1 cellular context compared by ENCODE assay signal in the genomic region with DNA sequence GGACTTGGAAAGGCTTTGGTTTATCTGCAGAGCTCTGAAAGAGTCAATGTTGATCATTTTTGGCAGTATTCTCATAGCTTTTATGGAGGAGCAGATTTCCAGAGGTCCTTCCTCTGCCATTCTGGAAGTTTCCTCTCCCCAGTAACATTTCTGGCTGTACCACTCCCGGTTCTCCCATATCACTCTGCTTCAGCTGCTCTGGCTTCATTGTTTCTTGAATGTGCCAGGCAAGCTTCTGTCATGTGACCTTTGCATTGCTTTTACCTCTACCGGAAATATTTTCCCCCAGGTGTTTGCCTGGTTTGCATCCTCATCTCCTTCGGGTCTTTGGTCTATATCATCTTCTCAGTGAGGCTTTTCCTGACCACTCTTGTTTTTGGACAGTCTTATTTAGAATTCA.
TF ChIP-seq lines count a peak whose summit lies in the region.

No MANE protein-coding gene starts in this region.

TF ChIP-seq in GM23338, 12 proteins besides CTCF, POLR2A, EP300 and RAD21 (continued from another document):
- TF ChIP-seq, protein P1, sequence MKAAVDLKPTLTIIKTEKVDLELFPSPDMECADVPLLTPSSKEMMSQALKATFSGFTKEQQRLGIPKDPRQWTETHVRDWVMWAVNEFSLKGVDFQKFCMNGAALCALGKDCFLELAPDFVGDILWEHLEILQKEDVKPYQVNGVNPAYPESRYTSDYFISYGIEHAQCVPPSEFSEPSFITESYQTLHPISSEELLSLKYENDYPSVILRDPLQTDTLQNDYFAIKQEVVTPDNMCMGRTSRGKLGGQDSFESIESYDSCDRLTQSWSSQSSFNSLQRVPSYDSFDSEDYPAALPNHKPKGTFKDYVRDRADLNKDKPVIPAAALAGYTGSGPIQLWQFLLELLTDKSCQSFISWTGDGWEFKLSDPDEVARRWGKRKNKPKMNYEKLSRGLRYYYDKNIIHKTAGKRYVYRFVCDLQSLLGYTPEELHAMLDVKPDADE (IDR thresholded peaks at IDR 0.05): no peak
- TF ChIP-seq CREB1 (CRISPR knock-in tag; IDR thresholded peaks at IDR 0.05; ENCODE audit: low read depth) (no peak), EZH2phosphoT487 (IDR thresholded peaks at IDR 0.05; ENCODE audit: unreplicated experiment) (no peak), ZNF331 (CRISPR knock-in tag; IDR thresholded peaks at IDR 0.05; ENCODE audit: low read depth) (no peak), STAT1 (IDR thresholded peaks at IDR 0.05; ENCODE audit: unreplicated experiment) (no peak)
- TF ChIP-seq, protein P2, sequence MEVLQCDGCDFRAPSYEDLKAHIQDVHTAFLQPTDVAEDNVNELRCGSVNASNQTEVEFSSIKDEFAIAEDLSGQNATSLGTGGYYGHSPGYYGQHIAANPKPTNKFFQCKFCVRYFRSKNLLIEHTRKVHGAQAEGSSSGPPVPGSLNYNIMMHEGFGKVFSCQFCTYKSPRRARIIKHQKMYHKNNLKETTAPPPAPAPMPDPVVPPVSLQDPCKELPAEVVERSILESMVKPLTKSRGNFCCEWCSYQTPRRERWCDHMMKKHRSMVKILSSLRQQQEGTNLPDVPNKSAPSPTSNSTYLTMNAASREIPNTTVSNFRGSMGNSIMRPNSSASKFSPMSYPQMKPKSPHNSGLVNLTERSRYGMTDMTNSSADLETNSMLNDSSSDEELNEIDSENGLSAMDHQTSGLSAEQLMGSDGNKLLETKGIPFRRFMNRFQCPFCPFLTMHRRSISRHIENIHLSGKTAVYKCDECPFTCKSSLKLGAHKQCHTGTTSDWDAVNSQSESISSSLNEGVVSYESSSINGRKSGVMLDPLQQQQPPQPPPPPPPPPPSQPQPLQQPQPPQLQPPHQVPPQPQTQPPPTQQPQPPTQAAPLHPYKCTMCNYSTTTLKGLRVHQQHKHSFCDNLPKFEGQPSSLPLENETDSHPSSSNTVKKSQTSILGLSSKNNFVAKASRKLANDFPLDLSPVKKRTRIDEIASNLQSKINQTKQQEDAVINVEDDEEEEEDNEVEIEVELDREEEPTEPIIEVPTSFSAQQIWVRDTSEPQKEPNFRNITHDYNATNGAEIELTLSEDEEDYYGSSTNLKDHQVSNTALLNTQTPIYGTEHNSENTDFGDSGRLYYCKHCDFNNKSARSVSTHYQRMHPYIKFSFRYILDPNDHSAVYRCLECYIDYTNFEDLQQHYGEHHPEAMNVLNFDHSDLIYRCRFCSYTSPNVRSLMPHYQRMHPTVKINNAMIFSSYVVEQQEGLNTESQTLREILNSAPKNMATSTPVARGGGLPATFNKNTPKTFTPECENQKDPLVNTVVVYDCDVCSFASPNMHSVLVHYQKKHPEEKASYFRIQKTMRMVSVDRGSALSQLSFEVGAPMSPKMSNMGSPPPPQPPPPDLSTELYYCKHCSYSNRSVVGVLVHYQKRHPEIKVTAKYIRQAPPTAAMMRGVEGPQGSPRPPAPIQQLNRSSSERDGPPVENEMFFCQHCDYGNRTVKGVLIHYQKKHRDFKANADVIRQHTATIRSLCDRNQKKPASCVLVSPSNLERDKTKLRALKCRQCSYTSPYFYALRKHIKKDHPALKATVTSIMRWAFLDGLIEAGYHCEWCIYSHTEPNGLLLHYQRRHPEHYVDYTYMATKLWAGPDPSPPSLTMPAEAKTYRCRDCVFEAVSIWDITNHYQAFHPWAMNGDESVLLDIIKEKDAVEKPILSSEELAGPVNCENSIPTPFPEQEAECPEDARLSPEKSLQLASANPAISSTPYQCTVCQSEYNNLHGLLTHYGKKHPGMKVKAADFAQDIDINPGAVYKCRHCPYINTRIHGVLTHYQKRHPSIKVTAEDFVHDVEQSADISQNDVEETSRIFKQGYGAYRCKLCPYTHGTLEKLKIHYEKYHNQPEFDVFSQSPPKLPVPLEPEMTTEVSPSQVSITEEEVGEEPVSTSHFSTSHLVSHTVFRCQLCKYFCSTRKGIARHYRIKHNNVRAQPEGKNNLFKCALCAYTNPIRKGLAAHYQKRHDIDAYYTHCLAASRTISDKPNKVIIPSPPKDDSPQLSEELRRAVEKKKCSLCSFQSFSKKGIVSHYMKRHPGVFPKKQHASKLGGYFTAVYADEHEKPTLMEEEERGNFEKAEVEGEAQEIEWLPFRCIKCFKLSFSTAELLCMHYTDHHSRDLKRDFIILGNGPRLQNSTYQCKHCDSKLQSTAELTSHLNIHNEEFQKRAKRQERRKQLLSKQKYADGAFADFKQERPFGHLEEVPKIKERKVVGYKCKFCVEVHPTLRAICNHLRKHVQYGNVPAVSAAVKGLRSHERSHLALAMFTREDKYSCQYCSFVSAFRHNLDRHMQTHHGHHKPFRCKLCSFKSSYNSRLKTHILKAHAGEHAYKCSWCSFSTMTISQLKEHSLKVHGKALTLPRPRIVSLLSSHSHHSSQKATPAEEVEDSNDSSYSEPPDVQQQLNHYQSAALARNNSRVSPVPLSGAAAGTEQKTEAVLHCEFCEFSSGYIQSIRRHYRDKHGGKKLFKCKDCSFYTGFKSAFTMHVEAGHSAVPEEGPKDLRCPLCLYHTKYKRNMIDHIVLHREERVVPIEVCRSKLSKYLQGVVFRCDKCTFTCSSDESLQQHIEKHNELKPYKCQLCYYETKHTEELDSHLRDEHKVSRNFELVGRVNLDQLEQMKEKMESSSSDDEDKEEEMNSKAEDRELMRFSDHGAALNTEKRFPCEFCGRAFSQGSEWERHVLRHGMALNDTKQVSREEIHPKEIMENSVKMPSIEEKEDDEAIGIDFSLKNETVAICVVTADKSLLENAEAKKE (CRISPR knock-in tag; IDR thresholded peaks at IDR 0.05): no peak
- TF ChIP-seq, protein P3, sequence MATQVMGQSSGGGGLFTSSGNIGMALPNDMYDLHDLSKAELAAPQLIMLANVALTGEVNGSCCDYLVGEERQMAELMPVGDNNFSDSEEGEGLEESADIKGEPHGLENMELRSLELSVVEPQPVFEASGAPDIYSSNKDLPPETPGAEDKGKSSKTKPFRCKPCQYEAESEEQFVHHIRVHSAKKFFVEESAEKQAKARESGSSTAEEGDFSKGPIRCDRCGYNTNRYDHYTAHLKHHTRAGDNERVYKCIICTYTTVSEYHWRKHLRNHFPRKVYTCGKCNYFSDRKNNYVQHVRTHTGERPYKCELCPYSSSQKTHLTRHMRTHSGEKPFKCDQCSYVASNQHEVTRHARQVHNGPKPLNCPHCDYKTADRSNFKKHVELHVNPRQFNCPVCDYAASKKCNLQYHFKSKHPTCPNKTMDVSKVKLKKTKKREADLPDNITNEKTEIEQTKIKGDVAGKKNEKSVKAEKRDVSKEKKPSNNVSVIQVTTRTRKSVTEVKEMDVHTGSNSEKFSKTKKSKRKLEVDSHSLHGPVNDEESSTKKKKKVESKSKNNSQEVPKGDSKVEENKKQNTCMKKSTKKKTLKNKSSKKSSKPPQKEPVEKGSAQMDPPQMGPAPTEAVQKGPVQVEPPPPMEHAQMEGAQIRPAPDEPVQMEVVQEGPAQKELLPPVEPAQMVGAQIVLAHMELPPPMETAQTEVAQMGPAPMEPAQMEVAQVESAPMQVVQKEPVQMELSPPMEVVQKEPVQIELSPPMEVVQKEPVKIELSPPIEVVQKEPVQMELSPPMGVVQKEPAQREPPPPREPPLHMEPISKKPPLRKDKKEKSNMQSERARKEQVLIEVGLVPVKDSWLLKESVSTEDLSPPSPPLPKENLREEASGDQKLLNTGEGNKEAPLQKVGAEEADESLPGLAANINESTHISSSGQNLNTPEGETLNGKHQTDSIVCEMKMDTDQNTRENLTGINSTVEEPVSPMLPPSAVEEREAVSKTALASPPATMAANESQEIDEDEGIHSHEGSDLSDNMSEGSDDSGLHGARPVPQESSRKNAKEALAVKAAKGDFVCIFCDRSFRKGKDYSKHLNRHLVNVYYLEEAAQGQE (IDR thresholded peaks at IDR 0.05; ENCODE audit: unreplicated experiment): no peak
